8 cellular contexts compared by ENCODE assay signal in genomic region chr22:44085743-44086741, GRCh38.
DNase-seq lines count a peak whose midpoint lies in the region; ATAC-seq and TF ChIP-seq lines count a peak whose summit lies in the region.

No MANE protein-coding gene starts in this region.

- POLR2A ChIA-PET in CD8-positive, alpha-beta memory T cell (lab: Charles Lee) = no interaction called here

- H3K4me3 ChIP-seq in GM12864 (ENCODE audit: low read depth, low read length) = no peak overlapping the region
- H3K4me3 ChIP-seq in right cardiac atrium (ENCODE audit: low read length) = no peak overlapping the region
- H3K4me3 ChIP-seq in CD8-positive, alpha-beta memory T cell (ENCODE audit: low read length) = no peak overlapping the region

- ATAC-seq in right cardiac atrium (peak; percentile 77 to 86), GM19463 (IDR thresholded peaks at IDR 0.05; ENCODE audit: unreplicated experiment) (no peak)

- intact Hi-C loops in activated T-helper 1 cell treated with anti-CD3 and anti-CD28 coated beads, Interleukin-12 subunit alpha, Interleukin-12 subunit beta, Interleukin-2, Interleukin-4 antibody, amounts not matched to agents 30 ng/mL and 10 ng/mL and 1 ng/mL, durations not matched to agents 14 hours and 24 hours and 36 hours (cut with micrococcal nuclease) = loop anchor here (1.0 kb wide), 1 partner anchor 93 kb away; no protein-coding TSS in a partner anchor
- intact Hi-C loops in right cardiac atrium (cut with DNase I) = loop anchor here (5.0 to 10.0 kb wide), 4 partner anchors 89 to 541 kb away; no protein-coding TSS in a partner anchor

- no peak overlapping the region for H3K27ac Mint-ChIP-seq in activated T-helper 1 cell treated with anti-CD3 and anti-CD28 coated beads, Interleukin-12 subunit alpha, Interleukin-12 subunit beta, Interleukin-2, Interleukin-4 antibody, amounts not matched to agents 30 ng/mL and 10 ng/mL and 1 ng/mL, durations not matched to agents 14 hours and 24 hours and 36 hours
- peak overlapping the region in 2 of 8 donors; percentile 43 to 58 for H3K27ac Mint-ChIP-seq in CD8-positive, alpha-beta memory T cell

- H3K27ac ChIP-seq in right cardiac atrium (ENCODE audit: low read length) = peak overlapping the region; percentile 15
- H3K27ac ChIP-seq in CD8-positive, alpha-beta memory T cell (ENCODE audit: low read depth, low read length) = no peak overlapping the region

- WGBS in right cardiac atrium = 44% methylated on average over 21 of the region's 21 CpGs

- peaks cover 3% of the 10 kb centered on the region for H3K36me3 Mint-ChIP-seq in activated T-helper 1 cell treated with anti-CD3 and anti-CD28 coated beads, Interleukin-12 subunit alpha, Interleukin-12 subunit beta, Interleukin-2, Interleukin-4 antibody, amounts not matched to agents 30 ng/mL and 10 ng/mL and 1 ng/mL, durations not matched to agents 14 hours and 24 hours and 36 hours (ENCODE audit: low read depth)
- peaks cover 0 to 4% (median 0%) of the 10 kb centered on the region in 3 donors for H3K36me3 Mint-ChIP-seq in CD8-positive, alpha-beta memory T cell

- DNase-seq in AG08396 (ENCODE audit: low spot score) (peak; percentile 53), GM12864 (ENCODE audit: low read depth) (peak; percentile 37), NCI-H187 treated with DMSO at 0.1 percent for 48 hours (lab: John Stamatoyannopoulos, UW) (peak; percentile 83), right cardiac atrium (peak; percentile 66 to 84 (median 84)), smooth muscle cell of the brain vasculature (ENCODE audit: low read depth, low spot score) (peak; percentile 18)
- DNase-seq in activated T-helper 1 cell treated with anti-CD3 and anti-CD28 coated beads, Interleukin-12 subunit alpha, Interleukin-12 subunit beta, Interleukin-2, Interleukin-4 antibody, amounts not matched to agents 30 ng/mL and 10 ng/mL and 1 ng/mL, durations not matched to agents 14 hours and 24 hours and 36 hours (ENCODE audit: low spot score) = peak; percentile 11
- DNase-seq in CD8-positive, alpha-beta memory T cell = no peak

- peaks cover 8% of the 10 kb centered on the region for H3K4me1 Mint-ChIP-seq in activated T-helper 1 cell treated with anti-CD3 and anti-CD28 coated beads, Interleukin-12 subunit alpha, Interleukin-12 subunit beta, Interleukin-2, Interleukin-4 antibody, amounts not matched to agents 30 ng/mL and 10 ng/mL and 1 ng/mL, durations not matched to agents 14 hours and 24 hours and 36 hours (ENCODE audit: low read depth)
- H3K4me1 Mint-ChIP-seq in CD8-positive, alpha-beta memory T cell = peaks cover 0 to under 1% (median under 1%) of the 10 kb centered on the region in 3 donors

- TF ChIP-seq CTCF in GM12864 (IDR thresholded peaks at IDR 0.05; ENCODE audit: low read depth, low read length, missing control alignments) = peak; percentile 65

- H3K9me3 Mint-ChIP-seq in activated T-helper 1 cell treated with anti-CD3 and anti-CD28 coated beads, Interleukin-12 subunit alpha, Interleukin-12 subunit beta, Interleukin-2, Interleukin-4 antibody, amounts not matched to agents 30 ng/mL and 10 ng/mL and 1 ng/mL, durations not matched to agents 14 hours and 24 hours and 36 hours = no peaks in the 10 kb centered on the region
- H3K9me3 Mint-ChIP-seq in CD8-positive, alpha-beta memory T cell = no peaks in the 10 kb centered on the region

- no peaks in the 10 kb centered on the region for H3K36me3 ChIP-seq in CD8-positive, alpha-beta memory T cell (ENCODE audit: insufficient read depth, low read length)

- H3K9me3 ChIP-seq in right cardiac atrium (ENCODE audit: control insufficient read depth, low read length) = no peaks in the 10 kb centered on the region
- no peaks in the 10 kb centered on the region for H3K9me3 ChIP-seq in CD8-positive, alpha-beta memory T cell (ENCODE audit: low read length)

- no peaks in the 10 kb centered on the region for H3K27me3 ChIP-seq in right cardiac atrium (ENCODE audit: control insufficient read depth, insufficient read depth)
- H3K27me3 ChIP-seq in CD8-positive, alpha-beta memory T cell (ENCODE audit: insufficient read depth, low read length, poor library complexity, severe bottlenecking) = no peaks in the 10 kb centered on the region

- CTCF ChIA-PET in CD8-positive, alpha-beta memory T cell (lab: Charles Lee) = interaction anchor here (1.2 to 6.2 kb wide), 5 partner anchors 11 to 540 kb away, joined by 3 to 45 read pairs (median 9); no protein-coding TSS in a partner anchor

- no peaks in the 10 kb centered on the region for H3K27me3 Mint-ChIP-seq in activated T-helper 1 cell treated with anti-CD3 and anti-CD28 coated beads, Interleukin-12 subunit alpha, Interleukin-12 subunit beta, Interleukin-2, Interleukin-4 antibody, amounts not matched to agents 30 ng/mL and 10 ng/mL and 1 ng/mL, durations not matched to agents 14 hours and 24 hours and 36 hours (ENCODE audit: insufficient read depth)
- H3K27me3 Mint-ChIP-seq in CD8-positive, alpha-beta memory T cell = no peaks in the 10 kb centered on the region

- H3K4me1 ChIP-seq in right cardiac atrium (ENCODE audit: control insufficient read depth, insufficient read depth, low read length) = peaks cover 3% of the 10 kb centered on the region
- no peaks in the 10 kb centered on the region for H3K4me1 ChIP-seq in CD8-positive, alpha-beta memory T cell (ENCODE audit: insufficient read depth, low read length)

- H3K4me3 Mint-ChIP-seq in activated T-helper 1 cell treated with anti-CD3 and anti-CD28 coated beads, Interleukin-12 subunit alpha, Interleukin-12 subunit beta, Interleukin-2, Interleukin-4 antibody, amounts not matched to agents 30 ng/mL and 10 ng/mL and 1 ng/mL, durations not matched to agents 14 hours and 24 hours and 36 hours = no peak overlapping the region
- H3K4me3 Mint-ChIP-seq in CD8-positive, alpha-beta memory T cell = no peak overlapping the region

Comparison
In these comparisons a context has a peak if more than half of its experiments do, and no peak if none do; other contexts are left out.
1. DNase-seq: peak in AG08396 (single experiment), GM12864 (single experiment), NCI-H187 treated with DMSO at 0.1 percent for 48 hours (single experiment), activated T-helper 1 cell treated with anti-CD3 and anti-CD28 coated beads, Interleukin-12 subunit alpha, Interleukin-12 subunit beta, Interleukin-2, Interleukin-4 antibody, amounts not matched to agents 30 ng/mL and 10 ng/mL and 1 ng/mL, durations not matched to agents 14 hours and 24 hours and 36 hours (single experiment), right cardiac atrium (3 of 3) and smooth muscle cell of the brain vasculature (single experiment); none in CD8-positive, alpha-beta memory T cell (0 of 5).